Comparison of ENCODE assay signal across 8 cellular contexts in the genomic region with DNA sequence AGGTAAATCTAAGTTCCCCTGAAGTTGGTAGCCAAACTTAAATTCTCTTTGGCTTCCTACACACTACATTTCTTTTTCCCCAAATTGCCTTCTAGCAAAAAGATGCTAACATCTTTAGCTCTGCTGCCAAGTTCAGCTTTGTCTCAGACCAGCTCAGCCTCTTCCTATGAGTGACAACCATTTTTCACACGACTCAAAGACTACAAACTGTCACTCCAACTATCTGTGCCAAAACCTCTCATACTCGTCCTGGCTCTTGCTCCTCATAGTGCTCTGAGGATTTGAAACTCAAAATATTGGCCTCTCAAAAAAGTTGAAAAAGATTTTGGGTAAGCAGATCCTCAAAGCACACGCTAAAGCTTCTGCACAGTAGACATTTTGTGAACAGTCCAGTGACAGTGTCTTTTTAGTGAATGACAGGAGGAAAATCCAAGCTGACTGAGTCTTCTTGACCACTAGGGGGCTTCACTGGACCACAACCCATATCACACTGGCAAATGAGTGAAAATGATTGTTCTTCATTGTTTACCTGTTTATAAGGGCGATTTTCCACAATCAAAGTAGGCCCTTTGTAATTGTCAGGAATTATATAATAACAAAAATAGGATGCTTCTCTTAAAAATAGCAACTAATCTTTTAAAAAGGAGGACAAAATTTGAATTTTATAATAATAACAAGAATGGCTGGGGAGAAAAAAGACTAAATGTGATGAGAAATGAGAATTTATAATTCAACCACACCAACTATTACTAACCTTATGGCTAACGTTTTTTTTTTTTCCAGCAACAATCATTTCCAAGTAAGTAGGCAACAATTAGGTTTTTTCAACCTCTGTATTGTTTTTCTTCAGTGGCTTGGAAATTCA.
DNase-seq lines count a peak whose midpoint lies in the region; ATAC-seq and TF ChIP-seq lines count a peak whose summit lies in the region.

No MANE protein-coding gene starts in this region.

- H3K9me3 ChIP-seq in adrenal gland (replicated peaks in 1 of 3) (no peaks in the 10 kb centered on the region), heart left ventricle (no peaks in the 10 kb centered on the region)

- intact Hi-C loops in adrenal gland (cut with DNase I), result loop anchor here in 1 of 2 donors (10.0 kb wide), 1 partner anchor 173 kb away; no protein-coding TSS in a partner anchor
- intact Hi-C loops in heart left ventricle (cut with DNase I), result loop anchor here in 9 of 10 donors (1.0 to 10.0 kb wide), 12 partner anchors 93 to 365 kb away; a partner anchor contains a TSS

- ATAC-seq in HG03342 (IDR thresholded peaks at IDR 0.05; ENCODE audit: unreplicated experiment), result peak; percentile 63
- peak in 3 of 4 donors; percentile 66 to 73 (median 72) for ATAC-seq in heart left ventricle

- peak; percentile 80 for TF ChIP-seq CTCF in GM12864 (IDR thresholded peaks at IDR 0.05; ENCODE audit: low read depth, low read length, missing control alignments)
- peak; percentile 68 to 81 (median 76) for TF ChIP-seq CTCF in adrenal gland (IDR thresholded peaks at IDR 0.05)
- peak; percentile 64 to 91 (median 82) for TF ChIP-seq CTCF in heart left ventricle (IDR thresholded peaks at IDR 0.05)
- peak; percentile 95 for TF ChIP-seq CTCF in retinal pigment epithelial cell (conservative IDR thresholded peaks at IDR 0.05; ENCODE audit: low read depth, low read length)

- 36 to 49% (median 43%) methylated on average over 5 of the region's 5 CpGs for WGBS in adrenal gland, 4 donors
- WGBS in heart left ventricle, 4 donors, result 20 to 25% (median 21%) methylated on average over 5 of the region's 5 CpGs

- in situ Hi-C loops in ACHN (cut with HindIII; ENCODE audit: low pct_ligation_motif_present, low pct_unique_long_range_greater_than_20kb, low sequenced_read_pairs), result no loop called here

- no peaks in the 10 kb centered on the region for H3K36me3 ChIP-seq in adrenal gland (replicated peaks in 1 of 2)
- peaks cover 0 to 59% (median 3%) of the 10 kb centered on the region in 9 donors for H3K36me3 ChIP-seq in heart left ventricle

- TF ChIP-seq POLR2A in adrenal gland (IDR thresholded peaks at IDR 0.05) (no peak), heart left ventricle (IDR thresholded peaks at IDR 0.05) (no peak)

- H3K4me1 ChIP-seq in adrenal gland (replicated peaks in 1 of 2) (peaks cover 0 to 4% of the 10 kb centered on the region in 2 donors), heart left ventricle (peaks cover 0 to 9% (median 0%) of the 10 kb centered on the region in 12 donors)

- H3K27ac ChIP-seq in adrenal gland (no peak overlapping the region), heart left ventricle (no peak overlapping the region)

- no peaks in the 10 kb centered on the region for H3K27me3 ChIP-seq in adrenal gland
- no peaks in the 10 kb centered on the region for H3K27me3 ChIP-seq in heart left ventricle

- no peak overlapping the region for H3K4me3 ChIP-seq in GM12864 (ENCODE audit: low read depth, low read length)
- no peak overlapping the region for H3K4me3 ChIP-seq in adrenal gland
- H3K4me3 ChIP-seq in heart left ventricle, result no peak overlapping the region
- H3K4me3 ChIP-seq in retinal pigment epithelial cell (ENCODE audit: low read length), result no peak overlapping the region

- peak; percentile 55 for DNase-seq in ACHN
- no peak for DNase-seq in GM12864 (ENCODE audit: low read depth)
- DNase-seq in NCI-H748 treated with DMSO at 0.1 percent for 48 hours (lab: John Stamatoyannopoulos, UW), result peak; percentile 94
- DNase-seq in adrenal gland, result peak in 5 of 7 donors; percentile 22 to 60 (median 31)
- DNase-seq in heart left ventricle, result peak in 1 of 5 donors; percentile 22
- DNase-seq in retinal pigment epithelial cell (ENCODE audit: low read depth), result no peak
- DNase-seq in KG1 (lab: John Stamatoyannopoulos, UW), result no peak

Comparison
In these comparisons a context has a peak if more than half of its experiments do, and no peak if none do; other contexts are left out.
1. DNase-seq: peak in ACHN (single experiment), NCI-H748 treated with DMSO at 0.1 percent for 48 hours (single experiment) and adrenal gland (5 of 7); none in GM12864 (single experiment), retinal pigment epithelial cell (single experiment) and KG1 (single experiment).
2. Peak in every context shown above with its lines, with median percentiles within 50 percentile points of each other: CTCF ChIP-seq.